Comparison of ENCODE assay signal across 19 cellular contexts in the genomic region with DNA sequence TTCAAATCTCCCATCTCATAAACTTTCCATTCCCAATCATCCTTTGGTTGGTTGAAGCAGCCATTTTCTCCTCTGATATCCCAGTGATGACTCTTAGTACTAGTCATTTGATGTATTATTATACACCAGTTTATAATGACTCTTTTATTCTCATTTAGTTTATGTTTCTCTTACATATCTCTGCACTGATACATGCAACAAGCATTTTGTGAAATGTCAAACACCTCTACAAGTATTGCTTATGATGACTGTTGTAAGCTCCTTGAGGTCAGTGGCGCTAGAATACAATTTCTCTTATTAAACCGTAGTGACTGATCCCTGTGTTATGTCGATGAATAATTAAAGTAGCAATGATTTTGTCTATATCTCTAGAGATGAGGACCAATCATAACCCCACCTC.
DNase-seq lines count a peak whose midpoint lies in the region; ATAC-seq and TF ChIP-seq lines count a peak whose summit lies in the region.
"Had no signal": no experiment of that assay in that cellular context is flagged by ENCODE, and none has a peak within 500 bp of the region (broad histone marks: within the 10 kb centered on the region; RNA-seq: fewer than 3 reads in every experiment).

No MANE protein-coding gene starts in this region.

- 97% methylated on average over 3 of the region's 3 CpGs for WGBS in smooth muscle cell (ENCODE audit: low lambda C conversion rate)

- CTCF ChIA-PET in T-cell (lab: Charles Lee): interaction anchor here in 1 of 2 donors (0.5 kb wide), 1 partner anchor 292 kb away, joined by 7 read pairs; no protein-coding TSS in a partner anchor

- H3K36me3 ChIP-seq in smooth muscle cell (ENCODE audit: low read depth) (no peaks in the 10 kb centered on the region), tibial artery (no peaks in the 10 kb centered on the region)
- H3K36me3 ChIP-seq: right lobe of liver had no signal

- H3K79me2 ChIP-seq in smooth muscle cell (ENCODE audit: low read depth): no peaks in the 10 kb centered on the region

- no peaks in the 10 kb centered on the region for H3K27me3 ChIP-seq in smooth muscle cell (ENCODE audit: low read depth)
- H3K27me3 ChIP-seq in tibial artery: no peaks in the 10 kb centered on the region
- H3K27me3 ChIP-seq: right lobe of liver, testis had no signal

- no peaks in the 10 kb centered on the region for H4K20me1 ChIP-seq in smooth muscle cell (ENCODE audit: low read depth)

- intact Hi-C loops in tibial artery (cut with DNase I; ENCODE audit: low total_unique reads): loop anchor here (10.0 kb wide), 1 partner anchor 401 kb away; a partner anchor contains a TSS

- peak overlapping the region; percentile 36 for H3K27ac ChIP-seq in smooth muscle cell (ENCODE audit: low read depth)
- peak overlapping the region in 1 of 2 donors; percentile 72 for H3K27ac ChIP-seq in tibial artery
- H3K27ac ChIP-seq: right lobe of liver, testis had no signal

- H3K9me3 Mint-ChIP-seq in T-cell: no peaks in the 10 kb centered on the region
- H3K9me3 Mint-ChIP-seq: activated B cell treated with CpG ODN at 0.5 μM for 24 hours; activated naive CD4-positive, alpha-beta T cell treated with anti-CD3 and anti-CD28 coated beads for 36 hours; nephron had no signal

- no peaks in the 10 kb centered on the region for H3K36me3 Mint-ChIP-seq in T-cell

- peak overlapping the region; percentile 48 to 80 for H3K27ac Mint-ChIP-seq in T-cell
- H3K27ac Mint-ChIP-seq: activated B cell treated with CpG ODN at 0.5 μM for 24 hours; activated naive CD4-positive, alpha-beta T cell treated with anti-CD3 and anti-CD28 coated beads for 36 hours had no signal

- H3K4me2 ChIP-seq in smooth muscle cell: no peak overlapping the region

- no peak overlapping the region for H2AFZ ChIP-seq in smooth muscle cell (ENCODE audit: low read depth)

- no peaks in the 10 kb centered on the region for H3K27me3 Mint-ChIP-seq in T-cell
- H3K27me3 Mint-ChIP-seq: activated B cell treated with CpG ODN at 0.5 μM for 24 hours had no signal

- H3K4me1 ChIP-seq in smooth muscle cell (ENCODE audit: low read depth) (peaks cover 22% of the 10 kb centered on the region), tibial artery (peaks cover 0 to 60% (median 37%) of the 10 kb centered on the region in 4 donors)

- POLR2A ChIA-PET in T-cell (lab: Charles Lee): no interaction called here

- peaks cover 83 to 87% (median 86%) of the 10 kb centered on the region in 3 donors for H3K4me1 Mint-ChIP-seq in T-cell

- TF ChIP-seq CTCF in fibroblast of villous mesenchyme (IDR thresholded peaks at IDR 0.05; ENCODE audit: insufficient read depth, low read depth, low read length) (no peak), smooth muscle cell (IDR thresholded peaks at IDR 0.05; ENCODE audit: borderline replicate concordance, insufficient read depth, poor library complexity, severe bottlenecking) (no peak), tibial artery (IDR thresholded peaks at IDR 0.05) (no peak)

- ATAC-seq in T-cell (replicated peaks in 1 of 4) (no peak), HG03139 (IDR thresholded peaks at IDR 0.05; ENCODE audit: unreplicated experiment) (no peak)
- ATAC-seq: right lobe of liver had no signal

- peak overlapping the region in 1 of 3 donors; percentile 55 for H3K4me3 Mint-ChIP-seq in T-cell
- H3K4me3 Mint-ChIP-seq: activated B cell treated with CpG ODN at 0.5 μM for 24 hours; activated naive CD4-positive, alpha-beta T cell treated with anti-CD3 and anti-CD28 coated beads for 36 hours; nephron had no signal

- H3K4me3 ChIP-seq in fibroblast of villous mesenchyme (ENCODE audit: low read depth, low read length): no peak overlapping the region
- no peak overlapping the region for H3K4me3 ChIP-seq in smooth muscle cell
- no peak overlapping the region for H3K4me3 ChIP-seq in tibial artery
- H3K4me3 ChIP-seq: right lobe of liver, testis had no signal

- no peaks in the 10 kb centered on the region for H3K9me3 ChIP-seq in smooth muscle cell (replicated peaks; ENCODE audit: low read depth)
- no peaks in the 10 kb centered on the region for H3K9me3 ChIP-seq in tibial artery
- H3K9me3 ChIP-seq: right lobe of liver, testis had no signal

- DNase-seq in EL (peak; percentile 41), T-cell (no peak), fibroblast of villous mesenchyme (ENCODE audit: low read depth) (peak; percentile 57), smooth muscle cell (lab: John Stamatoyannopoulos, UW; ENCODE audit: unreplicated experiment) (no peak), tibial artery (no peak)
- no peak for DNase-seq in stimulated activated naive CD4-positive, alpha-beta T cell (lab: John Stamatoyannopoulos, UW)
- DNase-seq: activated B cell treated with CpG ODN at 0.5 μM for 24 hours; activated naive CD4-positive, alpha-beta T cell treated with anti-CD3 and anti-CD28 coated beads for 36 hours; effector CD4-positive, alpha-beta T cell; foreskin melanocyte; NCI-H2081; NCI-H524 treated with DMSO at 0.1 percent for 48 hours; OCI-M1; right lobe of liver; stimulated activated CD4-positive, alpha-beta T cell treated with anti-CD3 and anti-CD28 coated beads, Interleukin-2, amount 100 ng/mL, for 48 hours; stimulated activated CD8-positive, alpha-beta memory T cell treated with anti-CD3 and anti-CD28 coated beads, Interleukin-4, amount 100 ng/mL, for 48 hours; testis had no signal

- H3F3A ChIP-seq in smooth muscle cell (ENCODE audit: low read depth): no peaks in the 10 kb centered on the region

- no peak overlapping the region for H3K9ac ChIP-seq in smooth muscle cell (ENCODE audit: low read depth)

Comparison
In these comparisons a context has a peak if more than half of its experiments do, and no peak if none do; other contexts are left out.
1. DNase-seq: peak in EL (single experiment) and fibroblast of villous mesenchyme (single experiment); none in T-cell (0 of 34), smooth muscle cell (single experiment), stimulated activated naive CD4-positive, alpha-beta T cell (0 of 6) and tibial artery (0 of 2).